17 cellular contexts compared by ENCODE assay signal in genomic region chrX:46589977-46590723, GRCh38. TPM values are rescaled to one million over a fixed set of nuclear protein-coding genes. Genes with fewer than 3 reads are reported as not detected.
DNase-seq lines count a peak whose midpoint lies in the region; ATAC-seq and TF ChIP-seq lines count a peak whose summit lies in the region.
"Had no signal": no experiment of that assay in that cellular context is flagged by ENCODE, and none has a peak within 500 bp of the region (broad histone marks: within the 10 kb centered on the region; RNA-seq: fewer than 3 reads in every experiment).

No MANE protein-coding gene starts in this region.

- intact Hi-C loops in gastrocnemius medialis (cut with DNase I; ENCODE audit: low total_unique reads): loop anchor here (5.0 kb wide), 1 partner anchor 37 kb away; no protein-coding TSS in a partner anchor

- H3K27me3 ChIP-seq in gastrocnemius medialis: no peaks in the 10 kb centered on the region
- H3K27me3 ChIP-seq: SJCRH30, stomach had no signal

- no peak for TF ChIP-seq POLR2A in gastrocnemius medialis (IDR thresholded peaks at IDR 0.05)

- H3K9me3 Mint-ChIP-seq in immature natural killer cell: no peaks in the 10 kb centered on the region
- H3K9me3 Mint-ChIP-seq: memory B cell had no signal

- peaks cover 0 to 10% (median 0%) of the 10 kb centered on the region in 3 donors for H3K36me3 Mint-ChIP-seq in immature natural killer cell
- H3K36me3 Mint-ChIP-seq: memory B cell had no signal

- H3K36me3 ChIP-seq in gastrocnemius medialis: no peaks in the 10 kb centered on the region
- H3K36me3 ChIP-seq: pancreas, SJCRH30, stomach had no signal

- H3K27me3 Mint-ChIP-seq in immature natural killer cell (ENCODE audit: low read depth in 3 of 3): peaks cover 2 to 10% (median 3%) of the 10 kb centered on the region in 3 donors
- H3K27me3 Mint-ChIP-seq: memory B cell had no signal

- H3K27ac Mint-ChIP-seq in immature natural killer cell: no peak overlapping the region
- H3K27ac Mint-ChIP-seq: memory B cell had no signal

- H3K9me3 ChIP-seq in gastrocnemius medialis: no peaks in the 10 kb centered on the region
- H3K9me3 ChIP-seq: pancreas, SJCRH30, stomach had no signal

- in situ Hi-C loops in gastrocnemius medialis (cut with MboI; ENCODE audit: low sequenced_read_pairs in 4 of 4): no loop called here

- no peak overlapping the region for H3K4me3 Mint-ChIP-seq in immature natural killer cell
- H3K4me3 Mint-ChIP-seq: memory B cell had no signal

- no peak for TF ChIP-seq CTCF in gastrocnemius medialis (IDR thresholded peaks at IDR 0.05 in 4 of 5, conservative IDR thresholded peaks at IDR 0.05 in 1 of 5)

- peak overlapping the region; percentile 7 to 63 (median 40) for H3K27ac ChIP-seq in gastrocnemius medialis
- H3K27ac ChIP-seq: HL-60, pancreas, SJCRH30 had no signal

- peaks cover 9 to 10% of the 10 kb centered on the region in 2 donors for H3K4me1 Mint-ChIP-seq in immature natural killer cell
- H3K4me1 Mint-ChIP-seq: memory B cell had no signal

- no peak overlapping the region for H3K4me3 ChIP-seq in gastrocnemius medialis
- H3K4me3 ChIP-seq: pancreas, SJCRH30, stomach had no signal

- peak; percentile 81 for DNase-seq in EH (ENCODE audit: low read depth)
- peak; percentile 80 for DNase-seq in RPMI7951 (ENCODE audit: low read depth)
- DNase-seq in gastrocnemius medialis: no peak
- DNase-seq in immature natural killer cell: no peak
- DNase-seq in islet precursor cell: no peak
- no peak for DNase-seq in middle frontal gyrus (ENCODE audit: extremely low spot score, low spot score)
- DNase-seq: activated effector memory CD4-positive, alpha-beta T cell treated with Interleukin-2 at 50 U/mL for 16 hours; NCI-H1048; NCI-H526; pancreas; SJCRH30; stimulated activated CD4-positive, alpha-beta T cell treated with anti-CD3 and anti-CD28 coated beads, Interleukin-2, amount 100 ng/mL, for 48 hours; stomach had no signal

- ATAC-seq in esophagus mucosa (peak; percentile 72), gastrocnemius medialis (peak; percentile 70 to 74)
- ATAC-seq: activated CD4-positive, CD25-positive, alpha-beta regulatory T cell treated with anti-CD3 and anti-CD28 coated beads, Interleukin-2, amount 50 U/mL, for 24 hours had no signal

- H3K4me1 ChIP-seq in gastrocnemius medialis: peaks cover 6 to 30% of the 10 kb centered on the region in 2 donors
- H3K4me1 ChIP-seq: pancreas, SJCRH30 had no signal

RNA-seq across cellular contexts. Expression of gene CHST7, which starts 16.6 kb away (rescaled TPM):
- total RNA-seq in RPMI7951 (2014; rRNA removed; shearing (Covaris generic)): 3.7 and 6.7 TPM in 2 replicates
- total RNA-seq in esophagus mucosa: 0.96 TPM
- 10 to 100 TPM; 15.1 to 16.9 (median 15.8) TPM for total RNA-seq in gastrocnemius medialis
- 1 to 10 TPM; 1.2 to 3.3 (median 3.3) TPM for polyA plus RNA-seq in immature natural killer cell

RNA-seq across cellular contexts. Expression of gene ZNF674, which starts 44.9 kb away (rescaled TPM):
- 4.8 and 7.2 TPM in 2 replicates for total RNA-seq in RPMI7951 (2014; rRNA removed; shearing (Covaris generic))
- 3.6 TPM for total RNA-seq in esophagus mucosa
- total RNA-seq in gastrocnemius medialis: 1 to 10 TPM; 1.4 to 2.6 (median 2.1) TPM
- polyA plus RNA-seq in immature natural killer cell: under 1 TPM in 2 of 3 donors, not detected in 1; 0.48 to 0.75 TPM

Comparison
In these comparisons a context has a peak if more than half of its experiments do, and no peak if none do; other contexts are left out.
1. DNase-seq: peak in EH (single experiment) and RPMI7951 (single experiment); none in gastrocnemius medialis (0 of 2), immature natural killer cell (0 of 3), islet precursor cell (single experiment) and middle frontal gyrus (single experiment).